Comparison of ENCODE assay signal across 11 cellular contexts in genomic region chr14:73782623-73783022, GRCh38.
DNase-seq lines count a peak whose midpoint lies in the region; ATAC-seq and TF ChIP-seq lines count a peak whose summit lies in the region.
"Had no signal": no experiment of that assay in that cellular context is flagged by ENCODE, and none has a peak within 500 bp of the region (broad histone marks: within the 10 kb centered on the region; RNA-seq: fewer than 3 reads in every experiment).

No MANE protein-coding gene starts in this region.

- H3K27ac Mint-ChIP-seq in T-helper 1 cell treated with Interleukin-12 subunit alpha and Interleukin-12 subunit beta and Interleukin-4 antibody, amounts not matched to agents 30 μg/mL and 1 μg/mL, for 36 hours = peak overlapping the region; percentile 87
- peak overlapping the region; percentile 86 for H3K27ac Mint-ChIP-seq in activated T-helper 2 cell treated with anti-CD3 and anti-CD28 coated beads, Interferon-gamma antibody, Interleukin-2, Interleukin-4, amounts not matched to agents 10 μg/mL and 5 μg/mL and 100 μg/mL, durations not matched to agents 14 hours and 24 hours and 36 hours

- TF ChIP-seq EP300 in stomach (IDR thresholded peaks at IDR 0.05) = no peak

- CTCF ChIA-PET in GM10248 (lab: Yijun Ruan, JAX) = interaction anchor here (1.4 kb wide), 1 partner anchor 11 kb away, joined by 5 read pairs; no protein-coding TSS in a partner anchor

- H3K4me3 ChIP-seq in mesodermal cell (ENCODE audit: extremely low read depth, insufficient read depth, low read length, poor library complexity, severe bottlenecking) (no peak overlapping the region), stomach (no peak overlapping the region), H7 (ENCODE audit: insufficient read depth, low read depth, low read length) (no peak overlapping the region)

- 83 to 87% methylated on average over 2 of the region's 2 CpGs for WGBS in mesodermal cell (ENCODE audit: insufficient coverage in 2 of 2), 2 experiments
- 89 to 94% (median 93%) methylated on average over 2 of the region's 2 CpGs for WGBS in stomach, 5 donors

- intact Hi-C loops in activated T-helper 2 cell treated with anti-CD3 and anti-CD28 coated beads, Interferon-gamma antibody, Interleukin-2, Interleukin-4, amounts not matched to agents 10 μg/mL and 5 μg/mL and 100 μg/mL, durations not matched to agents 14 hours and 24 hours and 36 hours (cut with micrococcal nuclease) = no loop called here
- intact Hi-C loops in stomach (cut with DNase I; ENCODE audit: low total_unique reads) = no loop called here

- peaks cover 53% of the 10 kb centered on the region for H3K4me1 Mint-ChIP-seq in T-helper 1 cell treated with Interleukin-12 subunit alpha and Interleukin-12 subunit beta and Interleukin-4 antibody, amounts not matched to agents 30 μg/mL and 1 μg/mL, for 36 hours (ENCODE audit: low read depth)
- H3K4me1 Mint-ChIP-seq in activated T-helper 2 cell treated with anti-CD3 and anti-CD28 coated beads, Interferon-gamma antibody, Interleukin-2, Interleukin-4, amounts not matched to agents 10 μg/mL and 5 μg/mL and 100 μg/mL, durations not matched to agents 14 hours and 24 hours and 36 hours (ENCODE audit: low read depth) = peaks cover 59% of the 10 kb centered on the region

- H3K9me3 ChIP-seq in mesodermal cell (ENCODE audit: control insufficient read depth, low read length) (no peaks in the 10 kb centered on the region), stomach (no peaks in the 10 kb centered on the region)

- no peaks in the 10 kb centered on the region for H3K27me3 ChIP-seq in stomach
- peaks cover 14% of the 10 kb centered on the region for H3K27me3 ChIP-seq in H7 (ENCODE audit: control insufficient read depth, insufficient read depth, low read length)

- H3K4me1 ChIP-seq in mesodermal cell (ENCODE audit: control insufficient read depth, insufficient read depth, low read length, poor library complexity, severe bottlenecking) (peaks cover 36% of the 10 kb centered on the region), stomach (peaks cover 36 to 76% (median 61%) of the 10 kb centered on the region in 4 donors)

- TF ChIP-seq POLR2A in stomach (IDR thresholded peaks at IDR 0.05) = no peak

- no peaks in the 10 kb centered on the region for H3K9me3 Mint-ChIP-seq in T-helper 1 cell treated with Interleukin-12 subunit alpha and Interleukin-12 subunit beta and Interleukin-4 antibody, amounts not matched to agents 30 μg/mL and 1 μg/mL, for 36 hours
- no peaks in the 10 kb centered on the region for H3K9me3 Mint-ChIP-seq in activated T-helper 2 cell treated with anti-CD3 and anti-CD28 coated beads, Interferon-gamma antibody, Interleukin-2, Interleukin-4, amounts not matched to agents 10 μg/mL and 5 μg/mL and 100 μg/mL, durations not matched to agents 14 hours and 24 hours and 36 hours

- H3K36me3 ChIP-seq in mesodermal cell (ENCODE audit: control insufficient read depth, insufficient read depth, low read length) (peaks cover 11% of the 10 kb centered on the region), stomach (no peaks in the 10 kb centered on the region), H7 (replicated peaks; ENCODE audit: control insufficient read depth, insufficient read depth, low read length) (no peaks in the 10 kb centered on the region)

- no peak for DNase-seq in T-helper 1 cell
- DNase-seq in activated T-helper 2 cell treated with anti-CD3 and anti-CD28 coated beads, Interferon-gamma antibody, Interleukin-2, Interleukin-4, amounts not matched to agents 10 μg/mL and 5 μg/mL and 100 μg/mL, durations not matched to agents 14 hours and 24 hours and 36 hours (ENCODE audit: low spot score) = no peak
- no peak for DNase-seq in stomach
- no peak for DNase-seq in GM10248 (ENCODE audit: extremely low spot score)
- no peak for DNase-seq in H7
- DNase-seq: DMS79, NCI-H524 treated with DMSO at 0.1 percent for 48 hours had no signal

- H3K27ac ChIP-seq in mesodermal cell (ENCODE audit: low read depth, low read length, severe bottlenecking) = peak overlapping the region; percentile 97
- H3K27ac ChIP-seq in stomach = peak overlapping the region in 4 of 5 donors; percentile 97 to 100 (median 98)
- H3K27ac ChIP-seq: 22Rv1 had no signal

- POLR2A ChIA-PET in GM10248 (lab: Yijun Ruan, JAX) = interaction anchor here (1.0 kb wide), 1 partner anchor 30 kb away, joined by 3 read pairs; no protein-coding TSS in a partner anchor

- no peaks in the 10 kb centered on the region for H3K27me3 Mint-ChIP-seq in T-helper 1 cell treated with Interleukin-12 subunit alpha and Interleukin-12 subunit beta and Interleukin-4 antibody, amounts not matched to agents 30 μg/mL and 1 μg/mL, for 36 hours (ENCODE audit: low read depth)
- H3K27me3 Mint-ChIP-seq in activated T-helper 2 cell treated with anti-CD3 and anti-CD28 coated beads, Interferon-gamma antibody, Interleukin-2, Interleukin-4, amounts not matched to agents 10 μg/mL and 5 μg/mL and 100 μg/mL, durations not matched to agents 14 hours and 24 hours and 36 hours (ENCODE audit: low read depth) = no peaks in the 10 kb centered on the region

- no peak for ATAC-seq in esophagus mucosa

- TF ChIP-seq CTCF in stomach (IDR thresholded peaks at IDR 0.05) (no peak), GM10248 (IDR thresholded peaks at IDR 0.05; ENCODE audit: control extremely low read depth, extremely low read depth, low read depth, missing control alignments) (no peak)

- peaks cover 21% of the 10 kb centered on the region for H3K36me3 Mint-ChIP-seq in T-helper 1 cell treated with Interleukin-12 subunit alpha and Interleukin-12 subunit beta and Interleukin-4 antibody, amounts not matched to agents 30 μg/mL and 1 μg/mL, for 36 hours (ENCODE audit: low read depth)
- H3K36me3 Mint-ChIP-seq in activated T-helper 2 cell treated with anti-CD3 and anti-CD28 coated beads, Interferon-gamma antibody, Interleukin-2, Interleukin-4, amounts not matched to agents 10 μg/mL and 5 μg/mL and 100 μg/mL, durations not matched to agents 14 hours and 24 hours and 36 hours (ENCODE audit: low read depth) = peaks cover 28% of the 10 kb centered on the region

- peak overlapping the region; percentile 13 for H3K4me3 Mint-ChIP-seq in T-helper 1 cell treated with Interleukin-12 subunit alpha and Interleukin-12 subunit beta and Interleukin-4 antibody, amounts not matched to agents 30 μg/mL and 1 μg/mL, for 36 hours
- peak overlapping the region; percentile 70 for H3K4me3 Mint-ChIP-seq in activated T-helper 2 cell treated with anti-CD3 and anti-CD28 coated beads, Interferon-gamma antibody, Interleukin-2, Interleukin-4, amounts not matched to agents 10 μg/mL and 5 μg/mL and 100 μg/mL, durations not matched to agents 14 hours and 24 hours and 36 hours (ENCODE audit: low read depth)
